In genomic region chr7:24334627-24335026, GRCh38 we compare ENCODE assay signal across 24 cellular contexts. TPM values are rescaled to one million over a fixed set of nuclear protein-coding genes. Genes with fewer than 3 reads are reported as not detected.
"Had no signal": no experiment of that assay in that cellular context is flagged by ENCODE, and none has a peak within 500 bp of the region (broad histone marks: within the 10 kb centered on the region; RNA-seq: fewer than 3 reads in every experiment).

No MANE protein-coding gene starts in this region.

- DNase-seq: NCI-H1092, NCI-H1105 treated with DMSO at 0.1 percent for 48 hours, NCI-H1417 treated with DMSO at 0.1 percent for 48 hours, NCI-H146, NCI-H187, NCI-H2029, NCI-H2081 treated with DMSO at 0.1 percent for 48 hours, NCI-H2171, NCI-H226, NCI-H446, NCI-H510A, NCI-H524 treated with DMSO at 0.1 percent for 48 hours, NCI-H69, Right ventricle myocardium superior, RPMI8226, SIG-M5, SW 1271, T-cell had no signal

- H3K4me3 ChIP-seq: K562 had no signal

- H3K4me3 Mint-ChIP-seq: IgD-negative memory B cell, T-cell had no signal

- H3K36me3 Mint-ChIP-seq: T-cell had no signal

- H3K27ac ChIP-seq: HL-60 had no signal

- H3K4me1 Mint-ChIP-seq: T-cell had no signal

- H3K27ac Mint-ChIP-seq: IgD-negative memory B cell, T-cell had no signal

RNA-seq across cellular contexts. Expression of gene NPY, which starts 50.6 kb away (rescaled TPM):
- total RNA-seq: K562, LHCN-M2, MCF 10A, Right ventricle myocardium superior, SK-MEL-5, T-cell had no signal
- polyA plus RNA-seq: K562 had no signal
